Comparison of ENCODE assay signal across 8 cellular contexts in genomic region chr4:111641813-111642579, GRCh38.
DNase-seq lines count a peak whose midpoint lies in the region; ATAC-seq, FAIRE-seq and TF ChIP-seq lines count a peak whose summit lies in the region.

No MANE protein-coding gene starts in this region.

- peaks cover 6% of the 10 kb centered on the region for H3K4me1 Mint-ChIP-seq in type B pancreatic cell (ENCODE audit: unreplicated experiment)

- no peak overlapping the region for H3K27ac Mint-ChIP-seq in type B pancreatic cell

- no peaks in the 10 kb centered on the region for H3K36me3 ChIP-seq in right lobe of liver

- TF ChIP-seq CTCF in RWPE1 (conservative IDR thresholded peaks at IDR 0.05; ENCODE audit: low read depth) = peak; percentile 85
- TF ChIP-seq CTCF in right lobe of liver (IDR thresholded peaks at IDR 0.05) = peak; percentile 71 to 93 (median 84)
- TF ChIP-seq CTCF in type B pancreatic cell (conservative IDR thresholded peaks at IDR 0.05) = peak; percentile 94

- no peak for TF ChIP-seq POLR2A in GM12891 (IDR thresholded peaks at IDR 0.05; ENCODE audit: low read depth, low read length)
- TF ChIP-seq POLR2A in right lobe of liver (IDR thresholded peaks at IDR 0.05) = no peak

- 20% methylated on average over 9 of the region's 9 CpGs for WGBS in right lobe of liver (ENCODE audit: insufficient coverage, low coverage, low lambda C conversion rate, missing lambda C conversion rate)

- peak; percentile 84 for FAIRE-seq in GM12891 (lab: Jason Lieb, UNC)

- no peak overlapping the region for H3K4me3 Mint-ChIP-seq in type B pancreatic cell

- H3K27me3 ChIP-seq in right lobe of liver = no peaks in the 10 kb centered on the region

- H3K36me3 Mint-ChIP-seq in type B pancreatic cell = no peaks in the 10 kb centered on the region

- peaks cover 12% of the 10 kb centered on the region for H3K27me3 Mint-ChIP-seq in type B pancreatic cell

- peaks cover 0 to 10% (median 2%) of the 10 kb centered on the region in 4 donors for H3K4me1 ChIP-seq in right lobe of liver

- H3K9me3 Mint-ChIP-seq in type B pancreatic cell = no peaks in the 10 kb centered on the region

- POLR2A ChIA-PET in RWPE1 (lab: Yijun Ruan, JAX; ENCODE audit: low non-redundant PET) = no interaction called here

- ATAC-seq in HG02588 (IDR thresholded peaks at IDR 0.05; ENCODE audit: unreplicated experiment) (peak; percentile 82), right lobe of liver (peak; percentile 100)

- DNase-seq in AG08395 (ENCODE audit: low spot score) (peak; percentile 82), GM12891 (ENCODE audit: insufficient read length, low spot score) (peak; percentile 20), M059J (ENCODE audit: low read depth) (peak; percentile 73), RWPE1 (ENCODE audit: low spot score) (peak; percentile 73), dedifferentiated amniotic fluid mesenchymal stem cell (ENCODE audit: extremely low spot score) (peak; percentile 89), right lobe of liver (peak in 2 of 3 donors; percentile 32 to 67), type B pancreatic cell (ENCODE audit: extremely low spot score, unreplicated experiment) (peak; percentile 68)

- intact Hi-C loops in right lobe of liver (cut with DNase I) = no loop called here

- no peaks in the 10 kb centered on the region for H3K9me3 ChIP-seq in right lobe of liver

- H3K27ac ChIP-seq in RWPE1 = no peak overlapping the region
- no peak overlapping the region for H3K27ac ChIP-seq in right lobe of liver

- CTCF ChIA-PET in RWPE1 (lab: Yijun Ruan, JAX) = interaction anchor here (0.6 to 1.5 kb wide), 5 partner anchors 213 to 1015 kb away, joined by 3 to 9 read pairs (median 3); no protein-coding TSS in a partner anchor

- no peak overlapping the region for H3K4me3 ChIP-seq in right lobe of liver

TF ChIP-seq in GM12891, 5 proteins besides CTCF, POLR2A, EP300 and RAD21:
- TF ChIP-seq PAX5 (IDR thresholded peaks at IDR 0.05; ENCODE audit: insufficient read depth, low read length, severe bottlenecking) (no peak), POLR2AphosphoS5 (IDR thresholded peaks at IDR 0.05; ENCODE audit: low read depth, low read length) (no peak), POU2F2 (IDR thresholded peaks at IDR 0.05; ENCODE audit: low read depth, low read length) (no peak), TAF1 (IDR thresholded peaks at IDR 0.05; ENCODE audit: low read depth, low read length) (no peak), SPI1 (IDR thresholded peaks at IDR 0.05; ENCODE audit: low read depth, low read length) (no peak)

Comparison
In these comparisons a context has a peak if more than half of its experiments do, and no peak if none do; other contexts are left out.
1. DNase-seq: peak in every context shown above with its lines; median percentile 89 in dedifferentiated amniotic fluid mesenchymal stem cell; 82 in AG08395; 73 in M059J; 73 in RWPE1; 68 in type B pancreatic cell; 50 in right lobe of liver; 20 in GM12891.